7 cellular contexts compared by ENCODE assay signal in genomic region chr15:85749261-85750151, GRCh38. TPM values are rescaled to one million over a fixed set of nuclear protein-coding genes. Genes with fewer than 3 reads are reported as not detected.
DNase-seq lines count a peak whose midpoint lies in the region; TF ChIP-seq lines count a peak whose summit lies in the region.

No MANE protein-coding gene starts in this region.

- H3K36me3 ChIP-seq in mesenchymal stem cell (ENCODE audit: control insufficient read depth in 1 of 2, insufficient read depth in 2 of 2, low read depth in 1 of 2, low read length in 2 of 2) (peaks cover 44 to 62% of the 10 kb centered on the region in 2 experiments), subcutaneous abdominal adipose tissue (ENCODE audit: control insufficient read depth in 5 of 5, insufficient read depth in 5 of 5, low read length in 5 of 5) (peaks cover 0 to 48% (median 43%) of the 10 kb centered on the region in 5 donors)

- H3K4me1 Mint-ChIP-seq in dendritic cell treated with granulocyte-macrophage colony-stimulating factor and Interleukin-4, amounts not matched to agents 40 ng/mL and 50 ng/mL, for 4 days (ENCODE audit: low read depth) = peaks cover 62% of the 10 kb centered on the region

- H2BK15ac ChIP-seq in mesenchymal stem cell (ENCODE audit: low read depth, poor library complexity, severe bottlenecking) = no peak overlapping the region

- H3K27ac Mint-ChIP-seq in dendritic cell treated with granulocyte-macrophage colony-stimulating factor and Interleukin-4, amounts not matched to agents 40 ng/mL and 50 ng/mL, for 4 days = peak overlapping the region; percentile 77

- H3K14ac ChIP-seq in mesenchymal stem cell (ENCODE audit: low read length in 2 of 2) = no peak overlapping the region

- H3K4me3 ChIP-seq in mesenchymal stem cell (ENCODE audit: insufficient read depth in 1 of 2, low read depth in 1 of 2, low read length in 2 of 2) (peak overlapping the region in 1 of 2 experiments; percentile 65), subcutaneous abdominal adipose tissue (ENCODE audit: low read depth in 1 of 5, low read length in 5 of 5) (peak overlapping the region; percentile 44 to 61 (median 54))

- H3K4me1 ChIP-seq in mesenchymal stem cell (ENCODE audit: control insufficient read depth, insufficient read depth, low read depth, low read length) = peaks cover 3% of the 10 kb centered on the region
- H3K4me1 ChIP-seq in subcutaneous abdominal adipose tissue (ENCODE audit: control insufficient read depth in 5 of 5, insufficient read depth in 5 of 5, low read length in 5 of 5) = peaks cover 5 to 86% (median 60%) of the 10 kb centered on the region in 5 donors

- H3K4me2 ChIP-seq in mesenchymal stem cell (ENCODE audit: low read length, poor library complexity, severe bottlenecking) = no peak overlapping the region

- H3K27ac ChIP-seq in mesenchymal stem cell (ENCODE audit: low read length, poor library complexity, severe bottlenecking) (no peak overlapping the region), subcutaneous abdominal adipose tissue (ENCODE audit: low read depth, low read length) (peak overlapping the region; percentile 85)

- H3K9me3 ChIP-seq in mesenchymal stem cell (ENCODE audit: control insufficient read depth, low read length) = no peaks in the 10 kb centered on the region
- H3K9me3 ChIP-seq in subcutaneous abdominal adipose tissue (ENCODE audit: control insufficient read depth in 5 of 5, low read length in 5 of 5) = no peaks in the 10 kb centered on the region

- no peak overlapping the region for H4K91ac ChIP-seq in mesenchymal stem cell (ENCODE audit: low read length)

- no peak overlapping the region for H2AK5ac ChIP-seq in mesenchymal stem cell (ENCODE audit: low read length, severe bottlenecking)

- H2BK120ac ChIP-seq in mesenchymal stem cell (ENCODE audit: low read depth, low read length) = no peak overlapping the region

- no peaks in the 10 kb centered on the region for H3K27me3 Mint-ChIP-seq in dendritic cell treated with granulocyte-macrophage colony-stimulating factor and Interleukin-4, amounts not matched to agents 40 ng/mL and 50 ng/mL, for 4 days

- H3K4me3 Mint-ChIP-seq in dendritic cell treated with granulocyte-macrophage colony-stimulating factor and Interleukin-4, amounts not matched to agents 40 ng/mL and 50 ng/mL, for 4 days = peak overlapping the region; percentile 37

- no peak overlapping the region for H2AFZ ChIP-seq in mesenchymal stem cell (ENCODE audit: low read depth, low read length)

- intact Hi-C loops in dendritic cell treated with granulocyte-macrophage colony-stimulating factor and Interleukin-4, amounts not matched to agents 40 ng/mL and 50 ng/mL, for 4 days (cut with micrococcal nuclease) = no loop called here

- H3K27me3 ChIP-seq in mesenchymal stem cell (ENCODE audit: control insufficient read depth in 1 of 2, insufficient read depth in 1 of 2, low read length in 2 of 2) = no peaks in the 10 kb centered on the region
- no peaks in the 10 kb centered on the region for H3K27me3 ChIP-seq in subcutaneous abdominal adipose tissue (ENCODE audit: control insufficient read depth in 5 of 5, insufficient read depth in 4 of 5, low read length in 5 of 5)

- no peak overlapping the region for H3K4ac ChIP-seq in mesenchymal stem cell (ENCODE audit: low read depth in 1 of 2, low read length in 2 of 2)

- H3K9ac ChIP-seq in mesenchymal stem cell (ENCODE audit: low read length) (peak overlapping the region; percentile 65), subcutaneous abdominal adipose tissue (ENCODE audit: low read length in 5 of 5) (peak overlapping the region in 4 of 5 donors; percentile 4 to 69 (median 54))

- peaks cover 20% of the 10 kb centered on the region for H3K79me1 ChIP-seq in mesenchymal stem cell (replicated peaks; ENCODE audit: low read length, poor library complexity, severe bottlenecking)

- DNase-seq in NCI-H446 treated with DMSO at 0.1 percent for 48 hours (lab: John Stamatoyannopoulos, UW) (peak; percentile 34), mesenchymal stem cell (no peak), NCI-H2029 treated with DMSO at 0.1 percent for 48 hours (lab: John Stamatoyannopoulos, UW) (no peak), NCI-H1417 treated with DMSO at 0.1 percent for 48 hours (lab: John Stamatoyannopoulos, UW) (no peak), GM20000 (ENCODE audit: low spot score) (no peak)

- H2BK12ac ChIP-seq in mesenchymal stem cell (ENCODE audit: low read length in 2 of 2) = no peak overlapping the region

- WGBS in mesenchymal stem cell = 96% methylated on average over 20 of the region's 21 CpGs

- no peak overlapping the region for H3K23ac ChIP-seq in mesenchymal stem cell (ENCODE audit: low read length in 2 of 2)

- no peak overlapping the region for H2BK5ac ChIP-seq in mesenchymal stem cell (ENCODE audit: low read depth, low read length, poor library complexity, severe bottlenecking)

- H3K9me3 Mint-ChIP-seq in dendritic cell treated with granulocyte-macrophage colony-stimulating factor and Interleukin-4, amounts not matched to agents 40 ng/mL and 50 ng/mL, for 4 days = no peaks in the 10 kb centered on the region

- no peak overlapping the region for H4K8ac ChIP-seq in mesenchymal stem cell (ENCODE audit: low read length)

- peaks cover 51% of the 10 kb centered on the region for H3K36me3 Mint-ChIP-seq in dendritic cell treated with granulocyte-macrophage colony-stimulating factor and Interleukin-4, amounts not matched to agents 40 ng/mL and 50 ng/mL, for 4 days (ENCODE audit: low read depth)

- no peak for TF ChIP-seq CTCF in GM20000 (IDR thresholded peaks at IDR 0.05; ENCODE audit: extremely low read depth, missing control alignments)

- H3K18ac ChIP-seq in mesenchymal stem cell (ENCODE audit: low read depth in 1 of 2, low read length in 2 of 2) = no peak overlapping the region

RNA-seq across cellular contexts. Expression of gene KLHL25, which starts 45.2 kb away (rescaled TPM):
- 1.3 TPM for polyA plus RNA-seq in mesenchymal stem cell (2013, experiment 1 of 2)
- 1.3 TPM for polyA plus RNA-seq in mesenchymal stem cell (2013, experiment 2 of 2)
